ENCODE assay signal across 1 cellular context in the genomic region with DNA sequence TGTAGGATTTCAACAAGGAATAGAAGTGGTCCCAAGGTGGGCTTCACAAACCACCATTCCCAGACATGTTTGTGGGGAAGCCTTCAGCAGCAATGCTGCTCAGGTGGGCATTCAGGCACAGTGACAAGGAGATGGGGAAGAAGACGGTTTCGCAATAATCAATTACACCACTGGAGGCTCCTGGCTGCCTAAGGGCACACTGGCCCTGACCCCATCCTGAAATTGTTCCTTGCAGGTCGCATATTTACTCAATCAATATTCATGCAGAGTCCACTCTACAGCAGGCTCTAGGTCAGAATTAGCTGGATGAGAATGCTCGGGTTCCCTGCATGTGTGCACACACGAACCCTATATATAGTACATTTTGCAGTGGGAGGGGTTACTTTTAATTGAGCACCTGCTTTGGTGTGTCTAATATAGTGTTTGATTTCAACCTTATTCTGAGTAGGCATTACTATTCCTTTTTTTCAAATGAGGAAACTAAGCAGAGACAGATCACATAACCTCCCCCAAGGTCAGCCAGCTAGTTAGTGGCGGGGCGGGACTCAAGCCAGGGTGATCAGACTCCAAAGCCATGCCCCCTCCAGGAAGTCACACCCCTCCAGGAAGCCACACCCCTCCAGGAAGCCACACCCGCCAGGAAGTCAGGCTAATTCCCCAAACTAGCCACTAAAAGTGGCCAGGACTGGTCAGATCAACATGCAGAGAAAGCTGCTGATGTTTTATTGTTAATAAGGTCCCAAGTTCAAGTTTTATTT.
TF ChIP-seq lines count a peak whose summit lies in the region.

No MANE protein-coding gene starts in this region.

TF ChIP-seq in HCT116, 20 proteins besides CTCF, POLR2A, EP300 and RAD21 (continued from another document):
- TF ChIP-seq, protein P1, sequence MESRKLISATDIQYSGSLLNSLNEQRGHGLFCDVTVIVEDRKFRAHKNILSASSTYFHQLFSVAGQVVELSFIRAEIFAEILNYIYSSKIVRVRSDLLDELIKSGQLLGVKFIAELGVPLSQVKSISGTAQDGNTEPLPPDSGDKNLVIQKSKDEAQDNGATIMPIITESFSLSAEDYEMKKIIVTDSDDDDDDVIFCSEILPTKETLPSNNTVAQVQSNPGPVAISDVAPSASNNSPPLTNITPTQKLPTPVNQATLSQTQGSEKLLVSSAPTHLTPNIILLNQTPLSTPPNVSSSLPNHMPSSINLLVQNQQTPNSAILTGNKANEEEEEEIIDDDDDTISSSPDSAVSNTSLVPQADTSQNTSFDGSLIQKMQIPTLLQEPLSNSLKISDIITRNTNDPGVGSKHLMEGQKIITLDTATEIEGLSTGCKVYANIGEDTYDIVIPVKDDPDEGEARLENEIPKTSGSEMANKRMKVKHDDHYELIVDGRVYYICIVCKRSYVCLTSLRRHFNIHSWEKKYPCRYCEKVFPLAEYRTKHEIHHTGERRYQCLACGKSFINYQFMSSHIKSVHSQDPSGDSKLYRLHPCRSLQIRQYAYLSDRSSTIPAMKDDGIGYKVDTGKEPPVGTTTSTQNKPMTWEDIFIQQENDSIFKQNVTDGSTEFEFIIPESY (IDR thresholded peaks at IDR 0.05; ENCODE audit: extremely low read depth, insufficient replicate concordance, low read length), result no peak
TF ChIP-seq in HCT116: peak in this region for 2.
